ENCODE assay signal across 8 cellular contexts in the genomic region with DNA sequence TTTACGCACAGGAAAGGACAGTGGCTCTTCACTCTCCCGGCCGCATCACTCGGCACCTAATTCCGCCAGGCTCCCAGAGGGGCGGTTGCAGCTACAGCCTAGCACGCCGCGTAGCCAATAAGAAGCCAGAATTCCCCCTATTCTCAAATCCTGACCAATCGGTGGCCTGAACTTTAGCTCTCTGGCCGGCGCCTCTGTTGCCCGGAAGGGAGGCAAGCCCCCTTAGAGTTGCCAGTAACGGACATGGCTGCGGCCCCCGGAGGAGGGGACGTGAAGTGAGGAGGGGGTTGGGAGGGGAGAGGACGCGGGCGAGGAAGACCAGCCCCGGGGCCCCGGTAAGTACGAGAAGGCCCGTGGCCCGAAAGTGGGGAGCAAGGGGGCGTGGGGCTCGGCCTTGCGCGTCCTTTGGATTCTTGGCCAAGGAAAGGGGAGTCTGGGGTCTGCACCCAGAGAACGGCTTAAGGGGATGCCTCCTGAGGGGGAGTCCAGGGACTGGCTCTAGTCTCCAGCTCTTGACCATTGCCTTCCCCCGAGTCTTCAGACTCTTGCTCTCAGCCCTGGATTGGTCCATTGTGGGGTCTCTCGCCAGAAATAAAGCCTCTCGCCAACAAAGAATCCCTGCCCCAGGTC. TPM values are rescaled to one million over a fixed set of nuclear protein-coding genes. Genes with fewer than 3 reads are reported as not detected.
DNase-seq lines count a peak whose midpoint lies in the region; ATAC-seq and TF ChIP-seq lines count a peak whose summit lies in the region.

A gene (plus strand): TSS at position 219 of the 630 bp plus-strand sequence. CDS start 15,271 bp downstream, outside the sequence.

- H3K9me3 Mint-ChIP-seq in activated naive CD8-positive, alpha-beta T cell treated with anti-CD3 and anti-CD28 coated beads, Interleukin-2, amount 50 U/mL, for 24 hours, result no peaks in the 10 kb centered on the region

- DNase-seq in GM12864 (ENCODE audit: low read depth), result peak; percentile 96
- DNase-seq in NCI-H1417 treated with DMSO at 0.1 percent for 48 hours (lab: John Stamatoyannopoulos, UW), result peak; percentile 90
- DNase-seq in SW480 (ENCODE audit: low spot score), result peak; percentile 97
- peak; percentile 87 for DNase-seq in activated naive CD8-positive, alpha-beta T cell treated with anti-CD3 and anti-CD28 coated beads, Interleukin-2, amount 50 U/mL, for 24 hours
- DNase-seq in cardiac muscle cell (ENCODE audit: low read depth in 1 of 2, low spot score in 1 of 2), result peak; percentile 98 to 99
- peak; percentile 93 to 97 for DNase-seq in tibial nerve (ENCODE audit: low spot score in 2 of 2)

- H3K4me3 Mint-ChIP-seq in activated naive CD8-positive, alpha-beta T cell treated with anti-CD3 and anti-CD28 coated beads, Interleukin-2, amount 50 U/mL, for 24 hours, result peak within 1 kb of the TSS; percentile 82

- peaks cover 14% of the 10 kb centered on the region for H3K79me2 ChIP-seq in parathyroid adenoma

- peak; percentile 90 for ATAC-seq in HG02759 (IDR thresholded peaks at IDR 0.05; ENCODE audit: unreplicated experiment)
- ATAC-seq in activated naive CD8-positive, alpha-beta T cell treated with anti-CD3 and anti-CD28 coated beads, Interleukin-2, amount 50 U/mL, for 24 hours, result peak; percentile 99

- peaks cover 20% of the 10 kb centered on the region for H3K4me1 ChIP-seq in cardiac muscle cell (ENCODE audit: low read depth)
- H3K4me1 ChIP-seq in parathyroid adenoma, result peaks cover 5% of the 10 kb centered on the region
- peaks cover 7 to 36% (median 18%) of the 10 kb centered on the region in 4 donors for H3K4me1 ChIP-seq in tibial nerve

- peak within 1 kb of the TSS; percentile 98 for H3K9ac ChIP-seq in parathyroid adenoma

- H3K4me3 ChIP-seq in GM12864 (ENCODE audit: low read depth, low read length) (peak within 1 kb of the TSS; percentile 96), cardiac muscle cell (peak within 1 kb of the TSS; percentile 42), parathyroid adenoma (ENCODE audit: low read depth, low read length) (peak within 1 kb of the TSS; percentile 91), tibial nerve (peak within 1 kb of the TSS; percentile 67 to 98 (median 80))

- WGBS in tibial nerve, 2 donors, result 1% methylated on average over 33 of the region's 33 CpGs

- peak; percentile 61 to 74 for TF ChIP-seq EP300 in tibial nerve (IDR thresholded peaks at IDR 0.05)

- H3K27ac ChIP-seq in cardiac muscle cell (peak within 1 kb of the TSS; percentile 72), parathyroid adenoma (peak within 1 kb of the TSS; percentile 78), tibial nerve (peak within 1 kb of the TSS; percentile 82 to 97 (median 90))

- H2AFZ ChIP-seq in parathyroid adenoma, result peak within 1 kb of the TSS; percentile 87

- TF ChIP-seq CTCF in GM12864 (IDR thresholded peaks at IDR 0.05; ENCODE audit: low read depth, low read length, missing control alignments) (no peak), cardiac muscle cell (IDR thresholded peaks at IDR 0.05; ENCODE audit: low read depth, low read length) (no peak), parathyroid adenoma (IDR thresholded peaks at IDR 0.05) (no peak), tibial nerve (IDR thresholded peaks at IDR 0.05) (peak in 1 of 5 experiments; percentile 43)

- peak within 1 kb of the TSS; percentile 82 for H3K27ac Mint-ChIP-seq in activated naive CD8-positive, alpha-beta T cell treated with anti-CD3 and anti-CD28 coated beads, Interleukin-2, amount 50 U/mL, for 24 hours

- peaks cover 31% of the 10 kb centered on the region for H3K4me1 Mint-ChIP-seq in activated naive CD8-positive, alpha-beta T cell treated with anti-CD3 and anti-CD28 coated beads, Interleukin-2, amount 50 U/mL, for 24 hours

- H3K27me3 ChIP-seq in cardiac muscle cell, result no peaks in the 10 kb centered on the region
- H3K27me3 ChIP-seq in parathyroid adenoma (ENCODE audit: control insufficient read depth, insufficient read depth, low read length), result no peaks in the 10 kb centered on the region
- H3K27me3 ChIP-seq in tibial nerve, result no peaks in the 10 kb centered on the region

- peak; percentile 33 to 66 for TF ChIP-seq POLR2A in tibial nerve (IDR thresholded peaks at IDR 0.05)

- peaks cover 1% of the 10 kb centered on the region for H3K36me3 Mint-ChIP-seq in activated naive CD8-positive, alpha-beta T cell treated with anti-CD3 and anti-CD28 coated beads, Interleukin-2, amount 50 U/mL, for 24 hours (ENCODE audit: low read depth)

- H3K36me3 ChIP-seq in cardiac muscle cell (no peaks in the 10 kb centered on the region), parathyroid adenoma (ENCODE audit: control insufficient read depth, insufficient read depth, low read length) (no peaks in the 10 kb centered on the region), tibial nerve (no peaks in the 10 kb centered on the region)

- H3K9me3 ChIP-seq in cardiac muscle cell (ENCODE audit: low read depth) (no peaks in the 10 kb centered on the region), parathyroid adenoma (ENCODE audit: control insufficient read depth, low read length) (no peaks in the 10 kb centered on the region), tibial nerve (no peaks in the 10 kb centered on the region)

- H3K27me3 Mint-ChIP-seq in activated naive CD8-positive, alpha-beta T cell treated with anti-CD3 and anti-CD28 coated beads, Interleukin-2, amount 50 U/mL, for 24 hours, result no peaks in the 10 kb centered on the region

- peak within 1 kb of the TSS; percentile 91 for H3K4me2 ChIP-seq in parathyroid adenoma (ENCODE audit: low read length)

RNA-seq across cellular contexts. Expression of the gene that starts here (rescaled TPM):
- total RNA-seq in cardiac muscle cell (87.1 and 105 TPM in 2 replicates), tibial nerve (10 to 100 TPM; 84.3 to 95.1 (median 89.9) TPM)
- polyA plus RNA-seq in cardiac muscle cell, result 74.2 and 93.5 TPM in 2 replicates

Comparison
In these comparisons a context has a peak if more than half of its experiments do, and no peak if none do; other contexts are left out.
1. Peak in every context shown above with its lines: DNase-seq, ATAC-seq, H3K4me3 ChIP-seq and H3K27ac ChIP-seq.
2. H3K4me3 ChIP-seq: peak in every context shown above with its lines; median percentile 96 in GM12864; 91 in parathyroid adenoma; 80 in tibial nerve; 42 in cardiac muscle cell.